In the genomic region with DNA sequence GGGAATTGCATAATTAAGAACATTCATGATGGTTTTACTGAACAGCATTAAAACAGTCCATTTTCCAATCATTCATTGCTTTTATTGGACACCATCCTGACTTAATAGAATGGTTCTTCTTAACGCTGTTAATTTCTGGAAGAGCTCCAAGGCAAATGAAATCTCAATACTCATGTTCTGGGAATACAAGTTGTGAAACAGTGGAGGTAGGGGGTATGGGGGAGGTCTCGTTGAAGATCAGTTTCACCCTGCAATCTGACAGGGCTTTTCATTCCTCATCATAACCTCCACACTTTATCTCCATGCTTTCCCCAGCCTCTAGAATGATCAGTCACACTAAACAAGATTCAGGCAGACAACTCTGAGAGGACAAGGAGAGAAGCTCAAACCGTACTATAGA, we compare ENCODE assay signal across 18 cellular contexts.
DNase-seq lines count a peak whose midpoint lies in the region; ATAC-seq and TF ChIP-seq lines count a peak whose summit lies in the region.
"Had no signal": no experiment of that assay in that cellular context is flagged by ENCODE, and none has a peak within 500 bp of the region (broad histone marks: within the 10 kb centered on the region; RNA-seq: fewer than 3 reads in every experiment).

No MANE protein-coding gene starts in this region.

- H3K36me3 ChIP-seq in A673 (ENCODE audit: insufficient read depth, low read length, poor library complexity, severe bottlenecking) (no peaks in the 10 kb centered on the region), IMR-90 (ENCODE audit: control insufficient read depth, insufficient read depth, low read length) (no peaks in the 10 kb centered on the region), left lung (no peaks in the 10 kb centered on the region), sigmoid colon (no peaks in the 10 kb centered on the region)
- H3K36me3 ChIP-seq: BE2C had no signal

- H3K4ac ChIP-seq in IMR-90 (ENCODE audit: low read depth, low read length) = no peak overlapping the region

- peaks cover 7% of the 10 kb centered on the region for H3K4me1 ChIP-seq in A673 (ENCODE audit: insufficient read depth, low read length, poor library complexity, severe bottlenecking)
- H3K4me1 ChIP-seq in IMR-90 (ENCODE audit: control insufficient read depth, insufficient read depth, low read length) = peaks cover 5% of the 10 kb centered on the region
- no peaks in the 10 kb centered on the region for H3K4me1 ChIP-seq in left lung
- peaks cover 0 to 7% (median 0%) of the 10 kb centered on the region in 4 donors for H3K4me1 ChIP-seq in sigmoid colon
- H3K4me1 ChIP-seq: A549, BE2C had no signal

- intact Hi-C loops in A673 (cut with micrococcal nuclease; ENCODE audit: unreplicated experiment) (no loop called here), IMR-90 (cut with micrococcal nuclease) (no loop called here), left lung (cut with DNase I) (no loop called here), sigmoid colon (cut with DNase I) (no loop called here)

- peak overlapping the region; percentile 33; the same call in 1 of the 2 replicates for H2BK20ac ChIP-seq in IMR-90 (ENCODE audit: low read depth, low read length)

- peak overlapping the region; percentile 20; the same call in 1 of the 2 replicates for H3K23ac ChIP-seq in IMR-90 (ENCODE audit: low read depth, low read length)

- H3K18ac ChIP-seq in IMR-90 (ENCODE audit: low read depth, low read length) = peak overlapping the region; percentile 86; the same call in 1 of the 2 replicates

- peak overlapping the region; percentile 72; the same call in 1 of the 2 replicates for H4K5ac ChIP-seq in IMR-90 (ENCODE audit: low read depth, low read length)

- TF ChIP-seq CTCF in A673 (conservative IDR thresholded peaks at IDR 0.05; ENCODE audit: low read depth, low read length) (no peak), IMR-90 (conservative IDR thresholded peaks at IDR 0.05; ENCODE audit: low read depth, low read length) (no peak), left lung (IDR thresholded peaks at IDR 0.05) (no peak), sigmoid colon (IDR thresholded peaks at IDR 0.05) (no peak)

- no peaks in the 10 kb centered on the region for H3K9me1 ChIP-seq in IMR-90 (ENCODE audit: insufficient read depth, low read length)

- POLR2A ChIA-PET in A673 (lab: Charles Lee; ENCODE audit: low non-redundant PET) (no interaction called here), IMR-90 (lab: Charles Lee; ENCODE audit: unreplicated experiment) (no interaction called here)

- H3K4me3 ChIP-seq in A673 (ENCODE audit: low read depth, low read length, poor library complexity, severe bottlenecking) (no peak overlapping the region), IMR-90 (ENCODE audit: insufficient read depth, low read depth, low read length) (no peak overlapping the region), left lung (no peak overlapping the region), sigmoid colon (no peak overlapping the region)
- H3K4me3 ChIP-seq: A549, GM23338, PC-9 had no signal

- CTCF ChIA-PET in A673 (lab: Charles Lee) = no interaction called here
- CTCF ChIA-PET in IMR-90 (lab: Yijun Ruan, JAX) = no interaction called here

- no peaks in the 10 kb centered on the region for H4K20me1 ChIP-seq in IMR-90 (ENCODE audit: insufficient read depth, low read length)

- no peak for ATAC-seq in IMR-90 (ENCODE audit: low read depth)
- ATAC-seq in left lung = peak; percentile 24
- ATAC-seq in HG02571 (IDR thresholded peaks at IDR 0.05; ENCODE audit: unreplicated experiment) = no peak
- ATAC-seq: A549; CD8-positive, alpha-beta T cell; GM23338 had no signal

- H3K79me1 ChIP-seq in IMR-90 (ENCODE audit: low read depth in 1 of 2, low read length in 2 of 2) = no peaks in the 10 kb centered on the region

- TF ChIP-seq POLR2A in IMR-90 (IDR thresholded peaks at IDR 0.05; ENCODE audit: low read depth, low read length) = no peak
- TF ChIP-seq POLR2A in sigmoid colon (IDR thresholded peaks at IDR 0.05) = no peak

- H3K27me3 ChIP-seq in A673 (replicated peaks; ENCODE audit: insufficient read depth, low read depth, low read length, poor library complexity) = no peaks in the 10 kb centered on the region
- H3K27me3 ChIP-seq in IMR-90 (ENCODE audit: control insufficient read depth, insufficient read depth, low read length) = no peaks in the 10 kb centered on the region
- no peaks in the 10 kb centered on the region for H3K27me3 ChIP-seq in left lung
- no peaks in the 10 kb centered on the region for H3K27me3 ChIP-seq in sigmoid colon
- H3K27me3 ChIP-seq: BE2C had no signal

- in situ Hi-C loops in IMR-90 (cut with MboI; ENCODE audit: low sequenced_read_pairs) = no loop called here

- peak overlapping the region in 1 of 2 experiments; percentile 0; a peak in 1 of 4 replicates for H4K8ac ChIP-seq in IMR-90 (ENCODE audit: low read depth in 2 of 2, low read length in 2 of 2)

- no peak overlapping the region for H3K56ac ChIP-seq in IMR-90 (ENCODE audit: extremely low read depth, insufficient read depth, low read length)

- TF ChIP-seq RAD21 in IMR-90 (IDR thresholded peaks at IDR 0.05; ENCODE audit: low read length) = no peak

- peak overlapping the region; percentile 62; the same call in 2 of the 3 replicates for H2BK15ac ChIP-seq in IMR-90 (ENCODE audit: low read depth, low read length)

- H2AK5ac ChIP-seq in IMR-90 (ENCODE audit: low read depth, low read length) = no peak overlapping the region

- no peak overlapping the region for H2AFZ ChIP-seq in IMR-90 (replicated peaks; ENCODE audit: low read length, poor library complexity)
- H2AFZ ChIP-seq: GM23338, PC-9 had no signal

- peak overlapping the region; percentile 31 for H2BK5ac ChIP-seq in IMR-90 (ENCODE audit: low read depth, low read length, poor library complexity, severe bottlenecking)

- DNase-seq in A673 (ENCODE audit: low spot score) (peak; percentile 37), IMR-90 (peak; percentile 42), fibroblast of gingiva (ENCODE audit: low read depth) (peak; percentile 84), left lung (no peak), NCI-H446 treated with DMSO at 0.1 percent for 48 hours (lab: John Stamatoyannopoulos, UW) (no peak), sigmoid colon (no peak)
- DNase-seq: BE2C; CD8-positive, alpha-beta T cell; DND-41; GF-D8; NCI-H1436; NCI-H2081; NCI-H2227 treated with DMSO at 0.1 percent for 48 hours; NCI-H69; PC-9 had no signal

- no peak overlapping the region for H4K91ac ChIP-seq in IMR-90 (ENCODE audit: insufficient read depth, low read depth, low read length)

- no peak overlapping the region for H2AK9ac ChIP-seq in IMR-90 (replicated peaks; ENCODE audit: low read depth, low read length, poor library complexity)

- H2BK120ac ChIP-seq in IMR-90 (ENCODE audit: low read depth, low read length) = peak overlapping the region; percentile 30; the same call in 1 of the 2 replicates

- no CpG with 5 or more reads among the region's 3 CpGs for WGBS in IMR-90 (ENCODE audit: extremely low coverage in 2 of 2, insufficient read length in 1 of 2), 2 experiments
- 79 to 86% methylated on average over 3 of the region's 3 CpGs for WGBS in sigmoid colon, 2 donors

- no peak for TF ChIP-seq EP300 in sigmoid colon (IDR thresholded peaks at IDR 0.05)

- H3K14ac ChIP-seq in IMR-90 (replicated peaks; ENCODE audit: low read depth, low read length) = peak overlapping the region; percentile 62; the same call in 1 of the 2 replicates

- no TSS peak for BruUV-seq in A673 (replicated peaks; lab: Mats Ljungman, UMichigan)
- no TSS peak for BruUV-seq in IMR-90 (replicated peaks; lab: Mats Ljungman, UMichigan)

- no peak overlapping the region for H3K9ac ChIP-seq in IMR-90 (ENCODE audit: low read depth, low read length)

- H3K4me2 ChIP-seq in IMR-90 (ENCODE audit: low read depth, low read length) = no peak overlapping the region
- H3K4me2 ChIP-seq: A549, GM23338, PC-9 had no signal

- H3K27ac ChIP-seq in A673 (ENCODE audit: low read depth, low read length, poor library complexity, severe bottlenecking) (no peak overlapping the region), IMR-90 (ENCODE audit: insufficient read depth, low read length) (no peak overlapping the region), left lung (no peak overlapping the region), sigmoid colon (no peak overlapping the region)
- H3K27ac ChIP-seq: A549, PC-9 had no signal

- dilution Hi-C loops in IMR-90 (cut with HindIII; ENCODE audit: low sequenced_read_pairs, unreplicated experiment) = no loop called here

- H3K9me3 ChIP-seq in A673 (ENCODE audit: low read depth, low read length, poor library complexity, severe bottlenecking) (no peaks in the 10 kb centered on the region), IMR-90 (ENCODE audit: control insufficient read depth, insufficient read depth, low read length) (no peaks in the 10 kb centered on the region), left lung (no peaks in the 10 kb centered on the region), sigmoid colon (no peaks in the 10 kb centered on the region)
- H3K9me3 ChIP-seq: A549, BE2C had no signal

TF ChIP-seq in IMR-90, 13 proteins besides CTCF, POLR2A, EP300 and RAD21:
- TF ChIP-seq CEBPB (IDR thresholded peaks at IDR 0.05; ENCODE audit: low read depth, low read length) (peak; percentile 24; the same call in 1 of the 2 replicates), FOS (IDR thresholded peaks at IDR 0.05; ENCODE audit: low read depth, low read length) (no peak)
TF ChIP-seq in IMR-90: peak in this region for 1.

Comparison
In these comparisons a context has a peak if more than half of its experiments do, and no peak if none do; other contexts are left out.
1. DNase-seq: peak in A673 (single experiment), IMR-90 (single experiment) and fibroblast of gingiva (single experiment); none in left lung (0 of 2), NCI-H446 treated with DMSO at 0.1 percent for 48 hours (single experiment) and sigmoid colon (single experiment).